23 cellular contexts compared by ENCODE assay signal in the genomic region with DNA sequence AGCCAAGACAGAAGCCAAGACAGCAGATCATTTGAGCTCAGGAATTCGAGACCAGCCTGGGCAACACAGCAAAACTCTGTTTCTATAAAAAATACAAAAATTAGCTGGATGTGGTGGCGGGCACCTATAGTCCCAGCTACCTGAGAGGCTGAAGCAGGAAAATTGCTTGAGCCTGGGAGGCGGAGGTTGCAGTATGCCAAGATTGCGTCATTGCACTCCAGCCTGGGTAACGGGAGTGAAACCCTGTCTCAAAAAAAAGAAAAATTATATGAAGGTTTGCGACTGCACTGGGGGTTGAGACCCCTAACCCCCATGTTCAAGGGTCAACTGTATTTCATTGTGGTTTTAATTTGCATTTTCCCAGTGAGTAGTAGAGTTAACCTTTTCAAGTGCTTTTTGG. TPM values are rescaled to one million over a fixed set of nuclear protein-coding genes. Genes with fewer than 3 reads are reported as not detected.
DNase-seq lines count a peak whose midpoint lies in the region; ATAC-seq, FAIRE-seq and TF ChIP-seq lines count a peak whose summit lies in the region.
"Had no signal": no experiment of that assay in that cellular context is flagged by ENCODE, and none has a peak within 500 bp of the region (broad histone marks: within the 10 kb centered on the region; RNA-seq: fewer than 3 reads in every experiment).

No MANE protein-coding gene starts in this region.

- H3K36me3 Mint-ChIP-seq in T-helper 17 cell (ENCODE audit: low read depth) (no peaks in the 10 kb centered on the region), chondrocyte (ENCODE audit: low read depth) (no peaks in the 10 kb centered on the region)

- H3K27me3 ChIP-seq in HCT116 (ENCODE audit: insufficient read depth, low read length) (no peaks in the 10 kb centered on the region), HepG2 (ENCODE audit: control insufficient read depth in 1 of 2, insufficient read depth in 2 of 2, low read length in 2 of 2) (no peaks in the 10 kb centered on the region)
- H3K27me3 ChIP-seq: BE2C; BLaER1 treated with 17β-estradiol and CSF1 and Interleukin-3, amounts not matched to agents 10 nM and 100 nM had no signal

- H4K20me1 ChIP-seq in HCT116 (ENCODE audit: insufficient read depth) (peaks cover 17% of the 10 kb centered on the region), HepG2 (ENCODE audit: insufficient read depth, low read length) (peaks cover 45% of the 10 kb centered on the region)

- FAIRE-seq in HepG2 (lab: Jason Lieb, UNC) (no peak), H54 (lab: Jason Lieb, UNC) (no peak)
- FAIRE-seq: A204.1, D721Med, GM12878, GM19239 had no signal

- no peak for TF ChIP-seq CTCF in HCT116 (IDR thresholded peaks at IDR 0.05 in 2 of 3, conservative IDR thresholded peaks at IDR 0.05 in 1 of 3; ENCODE audit: borderline replicate concordance in 1 of 3, insufficient read depth in 1 of 3, low read depth in 2 of 3, low read length in 2 of 3)
- TF ChIP-seq CTCF in chondrocyte (IDR thresholded peaks at IDR 0.05): no peak
- no peak for TF ChIP-seq CTCF in HepG2 (CRISPR knock-in tag; IDR thresholded peaks at IDR 0.05)

- intact Hi-C loops in HCT116 (cut with micrococcal nuclease): no loop called here
- intact Hi-C loops in HepG2 (cut with micrococcal nuclease; ENCODE audit: unreplicated experiment): no loop called here

- H3K4me3 Mint-ChIP-seq in T-helper 17 cell (peak overlapping the region; percentile 39), chondrocyte (ENCODE audit: unreplicated experiment) (no peak overlapping the region)
- H3K4me3 Mint-ChIP-seq: CD14-positive monocyte; CD4-positive, alpha-beta T cell had no signal

- peaks cover 19% of the 10 kb centered on the region for H3K4me1 Mint-ChIP-seq in T-helper 17 cell
- H3K4me1 Mint-ChIP-seq in chondrocyte (ENCODE audit: low read depth): peaks cover 46% of the 10 kb centered on the region

- ATAC-seq in HCT116: no peak
- ATAC-seq in T-helper 17 cell: no peak
- no peak for ATAC-seq in HepG2
- ATAC-seq in HG02870 (IDR thresholded peaks at IDR 0.05; ENCODE audit: unreplicated experiment): no peak
- ATAC-seq: GM12878 had no signal

- H3K9me3 Mint-ChIP-seq in chondrocyte (ENCODE audit: low read depth): no peaks in the 10 kb centered on the region
- H3K9me3 Mint-ChIP-seq: CD4-positive, alpha-beta T cell; CD8-positive, alpha-beta memory T cell had no signal

- DNase-seq in HCT116 (ENCODE audit: low read depth, low spot score): no peak
- DNase-seq in T-helper 17 cell: no peak
- DNase-seq in chondrocyte (ENCODE audit: low spot score): no peak
- DNase-seq in HepG2 (ENCODE audit: low spot score): no peak
- DNase-seq in H54 (ENCODE audit: insufficient read length, low spot score): no peak
- DNase-seq in GDM1 (lab: John Stamatoyannopoulos, UW): no peak
- no peak for DNase-seq in AG20443 (ENCODE audit: low spot score)
- DNase-seq: AML-193; BE2C; CD4-positive, alpha-beta T cell; CD8-positive, alpha-beta memory T cell; DMS 273 treated with DMSO at 0.1 percent for 48 hours; DMS79 treated with DMSO at 0.1 percent for 48 hours; GM23248 had no signal

- TF ChIP-seq EP300 in HepG2 (IDR thresholded peaks at IDR 0.05; ENCODE audit: low read depth in 2 of 2, low read length in 2 of 2): no peak
- TF ChIP-seq EP300 in HepG2 (CRISPR knock-in tag; IDR thresholded peaks at IDR 0.05; ENCODE audit: borderline replicate concordance): no peak

- in situ Hi-C loops in HepG2 (cut with HindIII; ENCODE audit: extremely low pct_ligation_motif_present, low pct_unique_long_range_greater_than_20kb): no loop called here

- H3K27ac Mint-ChIP-seq in T-helper 17 cell (no peak overlapping the region), chondrocyte (ENCODE audit: unreplicated experiment) (peak overlapping the region; percentile 36)
- H3K27ac Mint-ChIP-seq: CD4-positive, alpha-beta T cell had no signal

- H3K4me2 ChIP-seq in HCT116 (ENCODE audit: low read length): no peak overlapping the region
- H3K4me2 ChIP-seq in HepG2 (ENCODE audit: low read depth, low read length): no peak overlapping the region
- H3K4me2 ChIP-seq: BLaER1 treated with 17β-estradiol and CSF1 and Interleukin-3, amounts not matched to agents 10 nM and 100 nM had no signal

- TF ChIP-seq RAD21 in HCT116 (IDR thresholded peaks at IDR 0.05; ENCODE audit: low read depth) (no peak), HepG2 (CRISPR knock-in tag; IDR thresholded peaks at IDR 0.05) (no peak)

- BruUV-seq in HCT116 (replicated peaks; lab: Mats Ljungman, UMichigan) (no TSS peak), HepG2 (replicated peaks; lab: Mats Ljungman, UMichigan) (no TSS peak)

- WGBS in HepG2 (ENCODE audit: low lambda C conversion rate): 97% methylated on average over 6 of the region's 6 CpGs

- CTCF ChIA-PET in HCT116 (lab: Charles Lee) (no interaction called here), HepG2 (lab: Yijun Ruan, JAX; ENCODE audit: low intra/inter-chr PET ratio, low total read pairs) (no interaction called here)

- no peaks in the 10 kb centered on the region for H3K9me2 ChIP-seq in HCT116 (ENCODE audit: insufficient read depth)

- H3K79me2 ChIP-seq in HCT116 (ENCODE audit: insufficient read depth, low read length) (peaks cover 95% of the 10 kb centered on the region), HepG2 (ENCODE audit: insufficient read depth, low read length) (peaks cover 77% of the 10 kb centered on the region)

- H2AFZ ChIP-seq in HCT116 (ENCODE audit: low read depth, low read length, poor library complexity, severe bottlenecking): no peak overlapping the region
- no peak overlapping the region for H2AFZ ChIP-seq in HepG2 (ENCODE audit: low read length)
- H2AFZ ChIP-seq: GM23248 had no signal

- H3K27me3 Mint-ChIP-seq in T-helper 17 cell (no peaks in the 10 kb centered on the region), chondrocyte (ENCODE audit: low read depth) (no peaks in the 10 kb centered on the region)
- H3K27me3 Mint-ChIP-seq: CD4-positive, alpha-beta T cell; CD8-positive, alpha-beta memory T cell had no signal

- TF ChIP-seq POLR2A in HCT116 (IDR thresholded peaks at IDR 0.05; ENCODE audit: borderline replicate concordance, extremely low read depth, insufficient read depth, insufficient read length) (no peak), HepG2 (IDR thresholded peaks at IDR 0.05; ENCODE audit: insufficient read depth in 1 of 2, low read depth in 2 of 2, low read length in 2 of 2) (no peak), H54 (IDR thresholded peaks at IDR 0.05; ENCODE audit: low read depth, low read length) (no peak)

- no peaks in the 10 kb centered on the region for H3K36me3 ChIP-seq in HCT116 (ENCODE audit: control insufficient read depth in 1 of 2, insufficient read depth in 2 of 2, low read length in 2 of 2)
- no peaks in the 10 kb centered on the region for H3K36me3 ChIP-seq in HepG2 (replicated peaks in 1 of 2; ENCODE audit: control insufficient read depth in 1 of 2, insufficient read depth in 2 of 2, low read length in 2 of 2)
- H3K36me3 ChIP-seq: BE2C, HAP-1 had no signal

- RAD21 ChIA-PET in HCT116 (lab: Charles Lee; ENCODE audit: low non-redundant PET in 1 of 2, low total read pairs in 2 of 2, uncharacterized antibody in 2 of 2, unreplicated experiment in 2 of 2): no interaction called here

- no peak overlapping the region for H3K4me3 ChIP-seq in HCT116 (replicated peaks in 1 of 2; ENCODE audit: low read depth in 1 of 2, low read length in 2 of 2)
- no peak overlapping the region for H3K4me3 ChIP-seq in HepG2 (replicated peaks in 1 of 3; ENCODE audit: insufficient read depth in 1 of 3, low read depth in 2 of 3, low read length in 3 of 3)
- H3K4me3 ChIP-seq: BLaER1 treated with 17β-estradiol and CSF1 and Interleukin-3, amounts not matched to agents 10 nM and 100 nM; GM12878; GM23248; HAP-1 had no signal

- H3K27ac ChIP-seq in HCT116 (ENCODE audit: low read depth, low read length) (no peak overlapping the region), HepG2 (ENCODE audit: extremely low read length, insufficient read depth, low read length) (no peak overlapping the region)
- H3K27ac ChIP-seq: 22Rv1; BLaER1 treated with 17β-estradiol and CSF1 and Interleukin-3, amounts not matched to agents 10 nM and 100 nM; GM23248 had no signal

- H3K9ac ChIP-seq in HCT116 (ENCODE audit: low read length) (no peak overlapping the region), HepG2 (ENCODE audit: insufficient read depth, low read depth, low read length) (no peak overlapping the region)
- H3K9ac ChIP-seq: BLaER1 treated with 17β-estradiol and CSF1 and Interleukin-3, amounts not matched to agents 10 nM and 100 nM; GM23248 had no signal

- H3K9me3 ChIP-seq in HCT116 (ENCODE audit: control insufficient read depth in 1 of 2, insufficient read depth in 1 of 2, low read depth in 1 of 2, low read length in 2 of 2) (no peaks in the 10 kb centered on the region), T-helper 17 cell (ENCODE audit: control insufficient read depth, low read length, poor library complexity, severe bottlenecking) (no peaks in the 10 kb centered on the region), HepG2 (ENCODE audit: low read length) (no peaks in the 10 kb centered on the region)
- H3K9me3 ChIP-seq: BE2C, HAP-1 had no signal

- H3K4me1 ChIP-seq in HCT116 (ENCODE audit: control insufficient read depth in 1 of 2, insufficient read depth in 2 of 2, low read length in 2 of 2) (peaks cover 8 to 10% of the 10 kb centered on the region in 2 experiments), HepG2 (ENCODE audit: insufficient read depth, low read length) (peaks cover 27% of the 10 kb centered on the region)
- H3K4me1 ChIP-seq: BE2C, HAP-1 had no signal

- POLR2A ChIA-PET in HCT116 (lab: Charles Lee) (no interaction called here), HepG2 (lab: Yijun Ruan, JAX) (no interaction called here)

RNA-seq across cellular contexts. Expression of a gene that starts 16.3 kb away (rescaled TPM):
- total RNA-seq in HCT116 (2021; ENCODE audit: unreplicated experiment): 60.9 TPM
- 37.7 and 46.6 TPM in 2 replicates for polyA plus RNA-seq in HCT116 (2012)
- total RNA-seq in T-helper 17 cell: 100 to 1,000 TPM in 1 of 2 donors, 10 to 100 TPM in 1; 69.4 to 140 TPM
- 131 to 142 TPM (median 132 TPM) in 3 replicates for total RNA-seq in chondrocyte
- total RNA-seq in HepG2 (2016; rRNA removed; fragmentation: Illumina TruSeq; extraction: Trizol): 41.2 and 49.0 TPM in 2 replicates
- 40.4 and 41.7 TPM in 2 replicates for total RNA-seq in HepG2 (2016; cell fraction: cytosol; rRNA removed; fragmentation: Illumina TruSeq; extraction: Trizol; ENCODE audit: low read depth)
- total RNA-seq in HepG2 (2016; cell fraction: insoluble cytoplasmic fraction; rRNA removed; fragmentation: Illumina TruSeq; extraction: Trizol): 44.1 and 44.9 TPM in 2 replicates
- 108 and 109 TPM in 2 replicates for total RNA-seq in HepG2 (2016; cell fraction: membrane; rRNA removed; fragmentation: Illumina TruSeq; extraction: Trizol)
- 14.6 and 15.0 TPM in 2 replicates for total RNA-seq in HepG2 (2016; cell fraction: nucleus; rRNA removed; fragmentation: Illumina TruSeq; extraction: Trizol)
- polyA plus RNA-seq in HepG2 (2011; rRNA removed): 41.1 and 48.8 TPM in 2 replicates
- 22.4 and 47.6 TPM in 2 replicates for polyA plus RNA-seq in HepG2 (2011; cell fraction: cytosol; rRNA removed)
- polyA plus RNA-seq in HepG2 (2011; cell fraction: nucleus; rRNA removed): 9.7 and 20.8 TPM in 2 replicates
- polyA plus RNA-seq in HepG2 (2012): 50.9 and 62.3 TPM in 2 replicates
- polyA plus RNA-seq in HepG2 (2016; cell fraction: cytosol; fragmentation: Illumina TruSeq; extraction: Trizol; ENCODE audit: low read depth): 51.9 and 57.1 TPM in 2 replicates
- 45.2 and 55.5 TPM in 2 replicates for polyA plus RNA-seq in HepG2 (2016; cell fraction: insoluble cytoplasmic fraction; fragmentation: Illumina TruSeq; extraction: Trizol; ENCODE audit: low read depth)
- 101 and 102 TPM in 2 replicates for polyA plus RNA-seq in HepG2 (2016; cell fraction: membrane; fragmentation: Illumina TruSeq; extraction: Trizol; ENCODE audit: low read depth)
- 23.0 and 30.8 TPM in 2 replicates for polyA plus RNA-seq in HepG2 (2016; cell fraction: nucleus; fragmentation: Illumina TruSeq; extraction: Trizol; ENCODE audit: insufficient read depth, low read depth)
- 56.8 and 62.3 TPM in 2 replicates for polyA minus RNA-seq in HepG2 (2011; rRNA and poly(A)+ RNA removed; ENCODE audit: low replicate concordance)
- polyA minus RNA-seq in HepG2 (2011; cell fraction: cytosol; rRNA and poly(A)+ RNA removed): 36.2 and 53.5 TPM in 2 replicates
- polyA minus RNA-seq in HepG2 (2011; cell fraction: nucleus; rRNA and poly(A)+ RNA removed): 20.1 and 41.4 TPM in 2 replicates
